8 cellular contexts compared by ENCODE assay signal in the genomic region with DNA sequence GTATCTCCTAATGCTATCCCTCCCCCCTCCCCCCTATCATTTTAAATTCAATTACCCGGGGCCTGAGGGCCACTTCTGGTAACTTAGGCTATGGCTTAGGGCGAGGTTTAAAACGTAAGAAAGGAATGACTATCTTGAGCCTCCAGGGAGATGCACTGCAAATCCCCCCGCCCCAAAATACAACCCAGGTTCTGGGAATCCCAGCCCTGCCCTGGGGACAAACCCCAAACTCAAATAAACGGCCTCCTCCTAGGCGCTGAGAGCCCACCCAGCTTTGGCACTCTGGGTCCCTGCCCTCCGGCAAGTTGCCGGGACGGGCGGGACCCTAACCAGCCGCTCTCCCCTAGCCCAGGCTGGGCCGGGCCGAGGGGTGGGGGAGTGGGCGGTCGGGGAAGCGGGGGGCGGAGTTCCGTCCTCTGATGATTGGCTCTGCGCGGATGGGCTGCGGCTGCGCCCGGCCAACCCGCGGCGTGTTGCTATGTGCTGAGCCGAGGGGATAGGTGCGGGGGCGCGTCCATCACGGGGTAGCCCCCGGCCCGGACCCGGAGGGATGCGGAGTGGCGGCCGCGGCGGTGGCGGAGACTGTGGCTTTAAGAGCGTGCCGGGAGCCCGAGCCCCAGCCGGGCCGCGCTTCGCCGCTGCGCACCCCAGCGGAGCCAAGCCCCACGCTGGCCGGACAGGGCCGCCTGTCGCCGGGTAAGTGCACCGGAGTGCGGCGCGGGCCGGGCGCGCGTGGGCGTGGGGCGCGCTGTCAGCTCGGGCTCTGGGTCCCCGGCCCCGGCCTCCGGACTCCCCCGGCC.
DNase-seq lines count a peak whose midpoint lies in the region; ATAC-seq, FAIRE-seq and TF ChIP-seq lines count a peak whose summit lies in the region.

A gene with protein sequence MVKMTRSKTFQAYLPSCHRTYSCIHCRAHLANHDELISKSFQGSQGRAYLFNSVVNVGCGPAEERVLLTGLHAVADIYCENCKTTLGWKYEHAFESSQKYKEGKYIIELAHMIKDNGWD (plus strand): TSS at position 527 of the 800 bp plus-strand sequence. CDS start 21,755 bp downstream, outside the sequence.

- DNase-seq in AG10803 (ENCODE audit: low read depth) = peak; percentile 97
- DNase-seq in GM19239 (ENCODE audit: insufficient read length, low spot score) = peak; percentile 97
- peak; percentile 90 for DNase-seq in NCI-H524 treated with DMSO at 0.1 percent for 48 hours (lab: John Stamatoyannopoulos, UW)
- DNase-seq in activated CD4-positive, alpha-beta T cell treated with anti-CD3 and anti-CD28 coated beads for 4 hours = peak; percentile 85 to 86
- DNase-seq in kidney glomerular epithelial cell (lab: John Stamatoyannopoulos, UW) = peak; percentile 91
- peak; percentile 94 for DNase-seq in stimulated activated CD4-positive, alpha-beta T cell treated with anti-CD3 and anti-CD28 coated beads, Interleukin-15, amount 100 ng/mL, for 24 hours

- ATAC-seq in HG03442 (IDR thresholded peaks at IDR 0.05; ENCODE audit: unreplicated experiment) = peak; percentile 86

- peak within 1 kb of the TSS; percentile 94 for H3K27ac ChIP-seq in cingulate gyrus (ENCODE audit: low read depth, low read length)

- TF ChIP-seq CTCF in AG10803 (conservative IDR thresholded peaks at IDR 0.05; ENCODE audit: low read length) = no peak

- no peak for FAIRE-seq in GM19239 (lab: Jason Lieb, UNC)

- peak within 1 kb of the TSS; percentile 83 for H3K4me3 ChIP-seq in AG10803 (ENCODE audit: low read length)

Comparison
In these comparisons a context has a peak if more than half of its experiments do, and no peak if none do; other contexts are left out.
1. Peak in every context shown above with its lines: DNase-seq, ATAC-seq, H3K4me3 ChIP-seq and H3K27ac ChIP-seq.